Comparison of ENCODE assay signal across 18 cellular contexts in the genomic region with DNA sequence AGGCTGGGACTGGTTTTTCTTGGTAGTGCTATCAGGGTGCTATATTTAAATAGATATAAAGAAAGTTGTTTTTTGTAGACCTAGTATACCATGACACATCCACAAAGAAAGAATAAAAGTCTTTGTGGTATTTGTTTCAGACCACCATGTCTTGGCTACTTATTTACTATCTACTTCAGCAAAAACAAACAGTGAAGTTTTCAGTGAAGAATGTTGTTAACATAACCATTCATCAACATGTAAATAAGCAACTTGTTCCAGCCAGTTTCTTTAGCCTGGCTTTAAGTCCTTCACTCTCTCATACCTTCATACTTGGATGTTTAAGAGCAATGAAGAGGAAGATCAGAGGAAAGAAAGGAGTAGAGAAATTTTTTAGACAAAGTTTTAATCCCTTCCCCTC.
"Had no signal": no experiment of that assay in that cellular context is flagged by ENCODE, and none has a peak within 500 bp of the region (broad histone marks: within the 10 kb centered on the region; RNA-seq: fewer than 3 reads in every experiment).

No MANE protein-coding gene starts in this region.

- H3K36me3 ChIP-seq: left lung, ovary, upper lobe of right lung had no signal

- H3K4me1 Mint-ChIP-seq: activated CD4-positive, alpha-beta T cell treated with anti-CD3 and anti-CD28 coated beads, Interleukin-2, amount 10 ng/mL, durations not matched to agents 7 days and 5 days; brain; central memory CD8-positive, alpha-beta T cell; neural crest cell had no signal

- H3K36me3 Mint-ChIP-seq: brain had no signal

- H3K27ac Mint-ChIP-seq: activated CD4-positive, alpha-beta T cell treated with anti-CD3 and anti-CD28 coated beads, Interleukin-2, amount 10 ng/mL, durations not matched to agents 7 days and 5 days; brain; T-helper 1 cell treated with Interleukin-12 subunit alpha and Interleukin-12 subunit beta and Interleukin-4 antibody, amounts not matched to agents 30 μg/mL and 1 μg/mL, for 36 hours had no signal

- H3K4me3 ChIP-seq: left lung, ovary, upper lobe of right lung had no signal

- H3K27me3 Mint-ChIP-seq: activated CD4-positive, alpha-beta T cell treated with anti-CD3 and anti-CD28 coated beads, Interleukin-2, amount 10 ng/mL, durations not matched to agents 7 days and 5 days; brain; central memory CD8-positive, alpha-beta T cell had no signal

- H3K27me3 ChIP-seq: left lung, ovary, upper lobe of right lung had no signal

- H3K9me3 Mint-ChIP-seq: brain; T-helper 1 cell treated with Interleukin-12 subunit alpha and Interleukin-12 subunit beta and Interleukin-4 antibody, amounts not matched to agents 30 μg/mL and 1 μg/mL, for 36 hours had no signal

- ATAC-seq: left lung; stimulated activated naive CD8-positive, alpha-beta T cell treated with anti-CD3 and anti-CD28 coated beads, Interleukin-15, Interleukin-2, amounts not matched to agents 100 U/mL and 50 U/mL, for 24 hours; upper lobe of right lung had no signal

- H3K4me1 ChIP-seq: left lung, upper lobe of right lung had no signal

- DNase-seq: activated CD4-positive, alpha-beta T cell treated with anti-CD3 and anti-CD28 coated beads, Interleukin-2, amount 10 ng/mL, durations not matched to agents 7 days and 5 days; activated CD4-positive, CD25-positive, alpha-beta regulatory T cell; activated CD8-positive, alpha-beta memory T cell treated with anti-CD3 and anti-CD28 coated beads for 24 hours; activated naive CD4-positive, alpha-beta T cell treated with anti-CD3 and anti-CD28 coated beads, Interleukin-2, amount 50 U/mL, for 16 hours; activated T-cell treated with anti-CD3 and anti-CD28 coated beads for 4 hours; amniotic stem cell; erythroblast; left lung; ovary; retina; stimulated activated CD4-positive, alpha-beta T cell treated with anti-CD3 and anti-CD28 coated beads, Interleukin-4, amount 100 ng/mL, for 1 hour; stimulated activated CD8-positive, alpha-beta memory T cell treated with anti-CD3 and anti-CD28 coated beads, Interleukin-4, amount 100 ng/mL, for 48 hours; stimulated activated naive CD8-positive, alpha-beta T cell treated with anti-CD3 and anti-CD28 coated beads, Interleukin-15, Interleukin-2, amounts not matched to agents 100 U/mL and 50 U/mL, for 24 hours; upper lobe of right lung had no signal

- H3K4me3 Mint-ChIP-seq: activated CD4-positive, alpha-beta T cell treated with anti-CD3 and anti-CD28 coated beads, Interleukin-2, amount 10 ng/mL, durations not matched to agents 7 days and 5 days; brain; central memory CD8-positive, alpha-beta T cell; neural crest cell; T-helper 1 cell treated with Interleukin-12 subunit alpha and Interleukin-12 subunit beta and Interleukin-4 antibody, amounts not matched to agents 30 μg/mL and 1 μg/mL, for 36 hours had no signal

- H3K9me3 ChIP-seq: left lung, ovary, upper lobe of right lung had no signal

- H3K27ac ChIP-seq: left lung, ovary, upper lobe of right lung had no signal
